Comparison of ENCODE assay signal across 10 cellular contexts in the genomic region with DNA sequence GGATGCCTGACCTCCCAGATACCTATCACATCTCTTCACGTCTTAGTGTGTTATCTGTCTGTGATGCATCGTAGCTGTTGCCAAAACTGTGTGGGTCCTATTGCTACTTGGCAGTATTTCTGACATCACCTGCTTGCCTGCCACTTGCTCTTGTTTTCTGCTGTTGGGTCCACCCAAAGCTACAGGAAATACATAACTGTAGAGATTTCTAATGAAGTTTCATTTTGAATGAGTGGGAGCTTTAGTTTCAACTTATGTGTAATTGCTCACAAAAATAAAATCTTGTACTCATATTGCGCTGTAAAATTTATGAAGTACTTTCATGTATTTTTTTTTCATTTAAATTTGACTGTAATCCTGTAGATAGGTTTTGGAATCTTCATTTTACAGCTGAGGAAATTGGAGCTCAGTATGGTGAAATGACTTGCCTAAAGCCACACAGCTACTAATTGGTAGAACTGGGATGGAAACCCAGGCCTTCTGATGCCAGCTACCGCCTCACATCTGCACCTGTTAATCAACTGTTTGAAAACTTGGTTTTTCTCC.
DNase-seq lines count a peak whose midpoint lies in the region; ATAC-seq and TF ChIP-seq lines count a peak whose summit lies in the region.
"Had no signal": no experiment of that assay in that cellular context is flagged by ENCODE, and none has a peak within 500 bp of the region (broad histone marks: within the 10 kb centered on the region; RNA-seq: fewer than 3 reads in every experiment).

No MANE protein-coding gene starts in this region.

- H3K4me1 Mint-ChIP-seq in activated CD4-positive, alpha-beta T cell treated with anti-CD3 and anti-CD28 coated beads, Interleukin-2, amount 10 ng/mL, durations not matched to agents 7 days and 5 days: peaks cover 44% of the 10 kb centered on the region
- H3K4me1 Mint-ChIP-seq in effector memory CD8-positive, alpha-beta T cell (ENCODE audit: low read depth in 2 of 2): peaks cover 8 to 9% of the 10 kb centered on the region in 2 donors

- TF ChIP-seq POLR2A in Peyer's patch (IDR thresholded peaks at IDR 0.05): no peak

- H3K36me3 Mint-ChIP-seq in activated CD4-positive, alpha-beta T cell treated with anti-CD3 and anti-CD28 coated beads, Interleukin-2, amount 10 ng/mL, durations not matched to agents 7 days and 5 days (ENCODE audit: low read depth): peaks cover 34% of the 10 kb centered on the region
- H3K36me3 Mint-ChIP-seq in effector memory CD8-positive, alpha-beta T cell (ENCODE audit: insufficient read depth): no peaks in the 10 kb centered on the region

- H3K27ac ChIP-seq in Peyer's patch: no peak overlapping the region
- H3K27ac ChIP-seq: ovary had no signal

- H3K4me3 ChIP-seq in Peyer's patch: no peak overlapping the region
- H3K4me3 ChIP-seq: ovary had no signal

- no peak overlapping the region for H3K4me3 Mint-ChIP-seq in activated CD4-positive, alpha-beta T cell treated with anti-CD3 and anti-CD28 coated beads, Interleukin-2, amount 10 ng/mL, durations not matched to agents 7 days and 5 days
- no peak overlapping the region for H3K4me3 Mint-ChIP-seq in effector memory CD8-positive, alpha-beta T cell

- H3K27ac Mint-ChIP-seq in activated CD4-positive, alpha-beta T cell treated with anti-CD3 and anti-CD28 coated beads, Interleukin-2, amount 10 ng/mL, durations not matched to agents 7 days and 5 days: peak overlapping the region; percentile 84
- peak overlapping the region in 1 of 2 donors; percentile 50 for H3K27ac Mint-ChIP-seq in effector memory CD8-positive, alpha-beta T cell

- ATAC-seq in GM21526 (IDR thresholded peaks at IDR 0.05; ENCODE audit: low FRiP score, unreplicated experiment): peak; percentile 81
- peak; percentile 78 for ATAC-seq in HG03196 (IDR thresholded peaks at IDR 0.05; ENCODE audit: unreplicated experiment)
- ATAC-seq in effector memory CD8-positive, alpha-beta T cell (replicated peaks): peak; percentile 44

- peak; percentile 35 for DNase-seq in activated CD4-positive, alpha-beta T cell treated with anti-CD3 and anti-CD28 coated beads, Interleukin-2, amount 10 ng/mL, durations not matched to agents 7 days and 5 days
- no peak for DNase-seq in activated CD4-positive, alpha-beta T cell treated with anti-CD3 and anti-CD28 coated beads for 1 hour
- DNase-seq in effector memory CD8-positive, alpha-beta T cell: no peak
- no peak for DNase-seq in NCI-H2171 treated with DMSO at 0.1 percent for 48 hours (lab: John Stamatoyannopoulos, UW)
- no peak for DNase-seq in NCI-H526 (lab: John Stamatoyannopoulos, UW)
- no peak for DNase-seq in Peyer's patch
- DNase-seq: effector CD8-positive, alpha-beta T cell; ovary had no signal

- no peaks in the 10 kb centered on the region for H3K36me3 ChIP-seq in Peyer's patch
- H3K36me3 ChIP-seq: ovary had no signal

- CTCF ChIA-PET in activated CD4-positive, alpha-beta T cell treated with anti-CD3 and anti-CD28 coated beads, Interleukin-2, amount 10 ng/mL, durations not matched to agents 7 days and 5 days (lab: Charles Lee): interaction anchor here (0.6 to 1.3 kb wide), 6 partner anchors 9 to 116 kb away, joined by 3 to 5 read pairs (median 3); no protein-coding TSS in a partner anchor

- H3K4me1 ChIP-seq in Peyer's patch: peaks cover 0 to 6% (median 1%) of the 10 kb centered on the region in 4 donors

- POLR2A ChIA-PET in activated CD4-positive, alpha-beta T cell treated with anti-CD3 and anti-CD28 coated beads, Interleukin-2, amount 10 ng/mL, durations not matched to agents 7 days and 5 days (lab: Charles Lee): no interaction called here

- no peaks in the 10 kb centered on the region for H3K27me3 Mint-ChIP-seq in activated CD4-positive, alpha-beta T cell treated with anti-CD3 and anti-CD28 coated beads, Interleukin-2, amount 10 ng/mL, durations not matched to agents 7 days and 5 days
- no peaks in the 10 kb centered on the region for H3K27me3 Mint-ChIP-seq in effector memory CD8-positive, alpha-beta T cell

- no peaks in the 10 kb centered on the region for H3K9me3 ChIP-seq in Peyer's patch
- H3K9me3 ChIP-seq: ovary had no signal

- peaks cover 32% of the 10 kb centered on the region for H3K9me3 Mint-ChIP-seq in activated CD4-positive, alpha-beta T cell treated with anti-CD3 and anti-CD28 coated beads, Interleukin-2, amount 10 ng/mL, durations not matched to agents 7 days and 5 days
- H3K9me3 Mint-ChIP-seq in effector memory CD8-positive, alpha-beta T cell: peaks cover 0 to 4% of the 10 kb centered on the region in 2 donors

- no peak for TF ChIP-seq CTCF in Peyer's patch (IDR thresholded peaks at IDR 0.05)

- H3K27me3 ChIP-seq in Peyer's patch: no peaks in the 10 kb centered on the region
- H3K27me3 ChIP-seq: ovary had no signal
